Comparison of ENCODE assay signal across 1 cellular context in the genomic region with DNA sequence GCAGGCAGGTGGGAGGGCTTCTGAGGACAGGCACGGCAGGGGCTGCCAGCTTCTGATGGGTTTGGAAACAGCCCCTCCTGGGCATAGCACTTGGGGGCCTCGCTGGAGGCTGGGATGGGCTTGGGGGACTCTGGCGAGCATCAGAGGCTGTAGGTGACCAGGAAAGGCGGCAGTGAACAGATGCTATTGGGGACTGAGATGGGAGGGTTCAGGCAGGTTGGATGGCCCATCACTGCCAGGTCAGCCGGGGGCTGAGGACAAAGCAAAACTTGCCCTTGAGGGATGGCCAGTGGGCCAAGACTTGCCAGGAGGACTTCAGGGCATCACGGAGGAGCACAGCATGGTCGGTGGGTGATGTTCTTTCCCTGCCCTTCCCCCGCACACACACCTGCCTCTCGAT.
TF ChIP-seq lines count a peak whose summit lies in the region.

No MANE protein-coding gene starts in this region.

TF ChIP-seq in WTC11, 78 proteins besides CTCF, POLR2A, EP300 and RAD21 (continued from another document):
- TF ChIP-seq, protein P1, sequence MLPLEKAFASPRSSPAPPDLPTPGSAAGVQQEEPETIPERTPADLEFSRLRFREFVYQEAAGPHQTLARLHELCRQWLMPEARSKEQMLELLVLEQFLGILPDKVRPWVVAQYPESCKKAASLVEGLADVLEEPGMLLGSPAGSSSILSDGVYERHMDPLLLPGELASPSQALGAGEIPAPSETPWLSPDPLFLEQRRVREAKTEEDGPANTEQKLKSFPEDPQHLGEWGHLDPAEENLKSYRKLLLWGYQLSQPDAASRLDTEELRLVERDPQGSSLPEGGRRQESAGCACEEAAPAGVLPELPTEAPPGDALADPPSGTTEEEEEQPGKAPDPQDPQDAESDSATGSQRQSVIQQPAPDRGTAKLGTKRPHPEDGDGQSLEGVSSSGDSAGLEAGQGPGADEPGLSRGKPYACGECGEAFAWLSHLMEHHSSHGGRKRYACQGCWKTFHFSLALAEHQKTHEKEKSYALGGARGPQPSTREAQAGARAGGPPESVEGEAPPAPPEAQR (CRISPR knock-in tag; IDR thresholded peaks at IDR 0.05), result no peak
- no peak for TF ChIP-seq KAT7 (CRISPR knock-in tag; IDR thresholded peaks at IDR 0.05; ENCODE audit: borderline replicate concordance)
- TF ChIP-seq SP1 (CRISPR knock-in tag; conservative IDR thresholded peaks at IDR 0.05), result no peak
- TF ChIP-seq ZNF671 (CRISPR knock-in tag; IDR thresholded peaks at IDR 0.05), result no peak
- TF ChIP-seq, protein P2, sequence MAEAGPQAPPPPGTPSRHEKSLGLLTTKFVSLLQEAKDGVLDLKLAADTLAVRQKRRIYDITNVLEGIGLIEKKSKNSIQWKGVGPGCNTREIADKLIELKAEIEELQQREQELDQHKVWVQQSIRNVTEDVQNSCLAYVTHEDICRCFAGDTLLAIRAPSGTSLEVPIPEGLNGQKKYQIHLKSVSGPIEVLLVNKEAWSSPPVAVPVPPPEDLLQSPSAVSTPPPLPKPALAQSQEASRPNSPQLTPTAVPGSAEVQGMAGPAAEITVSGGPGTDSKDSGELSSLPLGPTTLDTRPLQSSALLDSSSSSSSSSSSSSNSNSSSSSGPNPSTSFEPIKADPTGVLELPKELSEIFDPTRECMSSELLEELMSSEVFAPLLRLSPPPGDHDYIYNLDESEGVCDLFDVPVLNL (CRISPR knock-in tag; IDR thresholded peaks at IDR 0.05; ENCODE audit: borderline replicate concordance, low read depth), result no peak
- TF ChIP-seq ESRRA (CRISPR knock-in tag; IDR thresholded peaks at IDR 0.05; ENCODE audit: borderline replicate concordance), result no peak
- no peak for TF ChIP-seq MXD4 (CRISPR knock-in tag; IDR thresholded peaks at IDR 0.05; ENCODE audit: borderline replicate concordance)
